In the genomic region with DNA sequence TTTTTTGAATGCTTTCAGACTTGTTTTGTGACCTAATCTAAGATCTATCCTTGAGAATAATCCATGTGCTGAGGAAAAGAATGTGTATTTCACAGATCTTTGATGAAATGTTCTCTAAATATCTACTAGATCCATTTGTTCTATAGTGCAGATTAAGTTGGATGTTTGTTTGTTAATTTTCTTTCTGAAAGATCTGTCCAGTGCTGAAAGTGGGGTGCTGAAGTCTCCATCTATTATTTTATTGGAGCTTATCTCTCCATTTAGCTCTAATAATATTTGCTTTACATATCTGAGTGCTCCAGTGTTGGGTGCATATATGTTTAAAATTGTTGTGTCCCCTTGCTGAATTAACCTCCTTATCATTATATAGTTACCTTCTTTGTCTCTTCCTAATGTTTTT, we compare ENCODE assay signal across 9 cellular contexts.
"Had no signal": no experiment of that assay in that cellular context is flagged by ENCODE, and none has a peak within 500 bp of the region (broad histone marks: within the 10 kb centered on the region; RNA-seq: fewer than 3 reads in every experiment).

No MANE protein-coding gene starts in this region.

- H3K4me3 Mint-ChIP-seq: IgD-negative memory B cell had no signal

- ATAC-seq: HepG2, K562 had no signal

- H3K4me2 ChIP-seq: KMS-11 had no signal

- H3K4me3 ChIP-seq: K562 had no signal

- H3K36me3 Mint-ChIP-seq: IgD-negative memory B cell had no signal

- H3K27ac Mint-ChIP-seq: IgD-negative memory B cell had no signal

- H3K4me1 Mint-ChIP-seq: IgD-negative memory B cell had no signal

- H3K27me3 Mint-ChIP-seq: IgD-negative memory B cell had no signal

- DNase-seq: IMR-90, Karpas-422, KBM-7, KG1 had no signal

- H3K27ac ChIP-seq: HL-60, KMS-11 had no signal

- H3K9ac ChIP-seq: KMS-11 had no signal
